ENCODE assay signal across 12 cellular contexts in the genomic region with DNA sequence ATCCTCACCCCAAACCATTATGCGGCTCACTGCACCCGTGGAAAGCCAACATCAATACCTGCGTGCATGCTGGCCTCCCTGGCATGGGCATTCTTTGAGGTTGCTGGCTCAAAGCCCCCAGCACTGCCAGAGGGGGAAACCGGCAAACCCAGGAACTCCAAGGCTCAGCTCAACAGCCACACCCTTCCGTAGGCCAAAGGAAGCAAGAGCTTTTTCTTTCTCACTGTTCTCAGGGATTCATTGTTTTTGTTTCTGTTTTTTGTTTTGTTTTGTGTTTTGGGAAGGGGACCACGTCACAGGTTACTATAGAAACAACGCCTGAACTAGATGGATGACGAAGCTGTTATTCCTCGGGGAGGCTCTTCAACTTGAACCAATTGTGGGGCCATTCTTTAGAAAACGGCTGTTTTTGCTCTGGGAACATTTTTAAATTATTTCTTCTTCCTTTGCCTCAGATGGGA. TPM values are rescaled to one million over a fixed set of nuclear protein-coding genes. Genes with fewer than 3 reads are reported as not detected.
DNase-seq lines count a peak whose midpoint lies in the region; ATAC-seq and TF ChIP-seq lines count a peak whose summit lies in the region.
"Had no signal": no experiment of that assay in that cellular context is flagged by ENCODE, and none has a peak within 500 bp of the region (broad histone marks: within the 10 kb centered on the region; RNA-seq: fewer than 3 reads in every experiment).

No MANE protein-coding gene starts in this region.

- TF ChIP-seq EP300 in gastroesophageal sphincter (IDR thresholded peaks at IDR 0.05) (no peak), ovary (IDR thresholded peaks at IDR 0.05) (no peak)

- intact Hi-C loops in ovary (cut with DNase I) (loop anchor here in 3 of 4 donors (5.0 kb wide), 2 partner anchors 35 to 40 kb away; partner anchors contain the start of gene ABO (in 2 of the 3)), tibial artery (cut with DNase I; ENCODE audit: low total_unique reads) (no loop called here)

- H3K9me3 ChIP-seq in gastroesophageal sphincter (no peaks in the 10 kb centered on the region), ovary (no peaks in the 10 kb centered on the region), tibial artery (no peaks in the 10 kb centered on the region)

- DNase-seq in AG10803 (ENCODE audit: low read depth) (peak; percentile 43), ovary (peak in 4 of 5 donors; percentile 57 to 74 (median 67)), LoVo (ENCODE audit: low spot score) (no peak), tibial artery (no peak), iPS-NIHi11 (ENCODE audit: low spot score) (no peak)
- DNase-seq in activated CD8-positive, alpha-beta memory T cell treated with anti-CD3 and anti-CD28 coated beads for 24 hours, result no peak
- DNase-seq: naive B cell, T1000 had no signal

- peak; percentile 43 for ATAC-seq in gastroesophageal sphincter

- no peak for TF ChIP-seq POLR2A in gastroesophageal sphincter (IDR thresholded peaks at IDR 0.05)
- no peak for TF ChIP-seq POLR2A in ovary (IDR thresholded peaks at IDR 0.05)

- 48 to 70% methylated on average over 4 to 7 of the region's 10 CpGs for WGBS in gastroesophageal sphincter (ENCODE audit: low coverage in 1 of 2), 2 donors
- 6 to 20% (median 10%) methylated on average over 10 of the region's 10 CpGs for WGBS in ovary, 3 donors

- H3K4me3 ChIP-seq in AG10803 (ENCODE audit: low read length) (no peak overlapping the region), gastroesophageal sphincter (no peak overlapping the region), ovary (no peak overlapping the region), tibial artery (no peak overlapping the region)

- peaks cover 0 to 16% (median 0%) of the 10 kb centered on the region in 3 donors for H3K4me1 ChIP-seq in gastroesophageal sphincter
- peaks cover 12% of the 10 kb centered on the region for H3K4me1 ChIP-seq in ovary (ENCODE audit: insufficient read depth)
- peaks cover 0 to 14% (median 9%) of the 10 kb centered on the region in 4 donors for H3K4me1 ChIP-seq in tibial artery

- H3K27ac ChIP-seq in angular gyrus (ENCODE audit: low read depth, low read length) (peak overlapping the region; percentile 82), gastroesophageal sphincter (peak overlapping the region in 3 of 4 donors; percentile 60 to 75 (median 72)), ovary (peak overlapping the region; percentile 78 to 94), tibial artery (no peak overlapping the region)

- H3K27me3 ChIP-seq in gastroesophageal sphincter (peaks cover 74% of the 10 kb centered on the region), ovary (no peaks in the 10 kb centered on the region), tibial artery (peaks cover 0 to 46% of the 10 kb centered on the region in 2 donors)

- H3K36me3 ChIP-seq in gastroesophageal sphincter (no peaks in the 10 kb centered on the region), ovary (no peaks in the 10 kb centered on the region), tibial artery (no peaks in the 10 kb centered on the region)

- TF ChIP-seq CTCF in AG10803 (conservative IDR thresholded peaks at IDR 0.05; ENCODE audit: low read length), result no peak
- TF ChIP-seq CTCF in gastroesophageal sphincter (IDR thresholded peaks at IDR 0.05), result no peak
- TF ChIP-seq CTCF in ovary (IDR thresholded peaks at IDR 0.05), result no peak
- no peak for TF ChIP-seq CTCF in tibial artery (IDR thresholded peaks at IDR 0.05)

RNA-seq across cellular contexts. Expression of gene OBP2B, which starts 28.3 kb away (rescaled TPM):
- total RNA-seq in gastroesophageal sphincter, result not detected
- 1 to 10 TPM in 2 of 7 donors, under 1 TPM in 2, not detected in 3; 0.33 to 5.3 (median 2.7) TPM for total RNA-seq in ovary
- polyA plus RNA-seq in ovary, result not detected
- total RNA-seq: activated T-helper 1 cell treated with anti-CD3 and anti-CD28 coated beads, Interleukin-12 subunit alpha, Interleukin-12 subunit beta, Interleukin-2, Interleukin-4 antibody, amounts not matched to agents 30 ng/mL and 10 ng/mL and 1 ng/mL, durations not matched to agents 14 hours and 24 hours and 36 hours; epithelial cell of proximal tubule had no signal

RNA-seq across cellular contexts. Expression of gene ABO, which starts 37.7 kb away (rescaled TPM):
- total RNA-seq in gastroesophageal sphincter, result 1 to 10 TPM in 2 of 4 donors, under 1 TPM in 2; 0.47 to 10.0 (median 0.91) TPM
- 10 to 100 TPM; 16.0 to 27.7 (median 22.0) TPM for total RNA-seq in ovary
- 10 to 100 TPM; 18.5 to 21.1 TPM for polyA plus RNA-seq in ovary

Comparison
In these comparisons a context has a peak if more than half of its experiments do, and no peak if none do; other contexts are left out.
1. DNase-seq: peak in AG10803 (single experiment) and ovary (4 of 5); none in LoVo (single experiment), tibial artery (0 of 2), activated CD8-positive, alpha-beta memory T cell treated with anti-CD3 and anti-CD28 coated beads for 24 hours (single experiment) and iPS-NIHi11 (single experiment).
2. H3K27ac ChIP-seq: peak in angular gyrus (single experiment), gastroesophageal sphincter (3 of 4) and ovary (2 of 2); none in tibial artery (0 of 2).